8 cellular contexts compared by ENCODE assay signal in genomic region chr2:237860273-237860935, GRCh38. TPM values are rescaled to one million over a fixed set of nuclear protein-coding genes. Genes with fewer than 3 reads are reported as not detected.
DNase-seq lines count a peak whose midpoint lies in the region; ATAC-seq and TF ChIP-seq lines count a peak whose summit lies in the region.

No MANE protein-coding gene starts in this region.

- peaks cover 20% of the 10 kb centered on the region for H3K4me1 Mint-ChIP-seq in activated CD8-positive, alpha-beta T cell treated with anti-CD3 and anti-CD28 coated beads, Interleukin-2, amount 10 ng/mL, durations not matched to agents 7 days and 5 days (ENCODE audit: low read depth)

- H3K9ac ChIP-seq in iPS-18a (ENCODE audit: low read length) (no peak overlapping the region), smooth muscle cell (ENCODE audit: low read depth) (no peak overlapping the region)

- H3K4me1 ChIP-seq in iPS-18a (ENCODE audit: control insufficient read depth, low read depth, low read length) (peaks cover 8% of the 10 kb centered on the region), smooth muscle cell (ENCODE audit: low read depth) (peaks cover 10% of the 10 kb centered on the region)

- peak overlapping the region; percentile 0 for H2AFZ ChIP-seq in smooth muscle cell (ENCODE audit: low read depth)

- CTCF ChIA-PET in activated CD8-positive, alpha-beta T cell treated with anti-CD3 and anti-CD28 coated beads, Interleukin-2, amount 10 ng/mL, durations not matched to agents 7 days and 5 days (lab: Charles Lee), result interaction anchor here (0.9 to 2.6 kb wide), 4 partner anchors 63 to 249 kb away, joined by 3 to 10 read pairs (median 3); no protein-coding TSS in a partner anchor

- H3K4me3 ChIP-seq in iPS-18a (ENCODE audit: low read length), result peak overlapping the region; percentile 47
- H3K4me3 ChIP-seq in smooth muscle cell, result peak overlapping the region; percentile 63

- H3K4me3 Mint-ChIP-seq in activated CD8-positive, alpha-beta T cell treated with anti-CD3 and anti-CD28 coated beads, Interleukin-2, amount 10 ng/mL, durations not matched to agents 7 days and 5 days, result peak overlapping the region; percentile 71

- ATAC-seq in activated CD8-positive, alpha-beta T cell treated with anti-CD3 and anti-CD28 coated beads, Interleukin-2, amount 10 ng/mL, durations not matched to agents 7 days and 5 days, result no peak
- ATAC-seq in HG02759 (IDR thresholded peaks at IDR 0.05; ENCODE audit: unreplicated experiment) (no peak), GM19395 (IDR thresholded peaks at IDR 0.05; ENCODE audit: unreplicated experiment) (no peak), GM21367 (IDR thresholded peaks at IDR 0.05; ENCODE audit: unreplicated experiment) (no peak)

- H4K20me1 ChIP-seq in smooth muscle cell (ENCODE audit: low read depth), result no peaks in the 10 kb centered on the region

- H3F3A ChIP-seq in smooth muscle cell (ENCODE audit: low read depth), result peaks cover 14% of the 10 kb centered on the region

- H3K79me2 ChIP-seq in smooth muscle cell (ENCODE audit: low read depth), result no peaks in the 10 kb centered on the region

- DNase-seq in NCI-H748 (lab: John Stamatoyannopoulos, UW; ENCODE audit: unreplicated experiment), result peak; percentile 24
- DNase-seq in NCI-H748 treated with DMSO at 0.1 percent for 48 hours (lab: John Stamatoyannopoulos, UW), result no peak
- DNase-seq in activated CD8-positive, alpha-beta T cell treated with anti-CD3 and anti-CD28 coated beads, Interleukin-2, amount 10 ng/mL, durations not matched to agents 7 days and 5 days, result no peak
- no peak for DNase-seq in smooth muscle cell (lab: John Stamatoyannopoulos, UW; ENCODE audit: unreplicated experiment)

- TF ChIP-seq CTCF in smooth muscle cell (IDR thresholded peaks at IDR 0.05; ENCODE audit: borderline replicate concordance, insufficient read depth, poor library complexity, severe bottlenecking), result no peak

- POLR2A ChIA-PET in activated CD8-positive, alpha-beta T cell treated with anti-CD3 and anti-CD28 coated beads, Interleukin-2, amount 10 ng/mL, durations not matched to agents 7 days and 5 days (lab: Charles Lee), result interaction anchor here (1.9 kb wide), 1 partner anchor 38 kb away, joined by 5 read pairs; no protein-coding TSS in a partner anchor

- no peaks in the 10 kb centered on the region for H3K36me3 ChIP-seq in iPS-18a (ENCODE audit: control insufficient read depth, low read depth, low read length)
- no peaks in the 10 kb centered on the region for H3K36me3 ChIP-seq in smooth muscle cell (ENCODE audit: low read depth)

- H3K27ac ChIP-seq in iPS-18a (ENCODE audit: low read length) (no peak overlapping the region), smooth muscle cell (ENCODE audit: low read depth) (peak overlapping the region; percentile 13)

- H3K36me3 Mint-ChIP-seq in activated CD8-positive, alpha-beta T cell treated with anti-CD3 and anti-CD28 coated beads, Interleukin-2, amount 10 ng/mL, durations not matched to agents 7 days and 5 days (ENCODE audit: low read depth), result no peaks in the 10 kb centered on the region

- WGBS in smooth muscle cell (ENCODE audit: low lambda C conversion rate), result 62% methylated on average over 22 of the region's 22 CpGs

- peak overlapping the region; percentile 83 for H3K4me2 ChIP-seq in smooth muscle cell

- H3K27ac Mint-ChIP-seq in activated CD8-positive, alpha-beta T cell treated with anti-CD3 and anti-CD28 coated beads, Interleukin-2, amount 10 ng/mL, durations not matched to agents 7 days and 5 days, result no peak overlapping the region

- no peaks in the 10 kb centered on the region for H3K9me3 ChIP-seq in iPS-18a (ENCODE audit: control insufficient read depth, low read depth, low read length)
- no peaks in the 10 kb centered on the region for H3K9me3 ChIP-seq in smooth muscle cell (replicated peaks; ENCODE audit: low read depth)

- peaks cover 49% of the 10 kb centered on the region for H3K27me3 Mint-ChIP-seq in activated CD8-positive, alpha-beta T cell treated with anti-CD3 and anti-CD28 coated beads, Interleukin-2, amount 10 ng/mL, durations not matched to agents 7 days and 5 days (ENCODE audit: low read depth)

- H3K27me3 ChIP-seq in iPS-18a (ENCODE audit: control insufficient read depth, insufficient read depth, low read length) (peaks cover 45% of the 10 kb centered on the region), smooth muscle cell (ENCODE audit: low read depth) (peaks cover 7% of the 10 kb centered on the region)

- H3K9me3 Mint-ChIP-seq in activated CD8-positive, alpha-beta T cell treated with anti-CD3 and anti-CD28 coated beads, Interleukin-2, amount 10 ng/mL, durations not matched to agents 7 days and 5 days (ENCODE audit: insufficient read depth), result no peaks in the 10 kb centered on the region

RNA-seq across cellular contexts. Expression of gene RAMP1, which starts 1.0 kb away (rescaled TPM):
- total RNA-seq in activated CD8-positive, alpha-beta T cell treated with anti-CD3 and anti-CD28 coated beads, Interleukin-2, amount 10 ng/mL, durations not matched to agents 7 days and 5 days, result 1 to 10 TPM; 5.8 to 5.9 TPM
- total RNA-seq in smooth muscle cell, result 11.1 and 24.0 TPM in 2 replicates
- 70.8 and 72.0 TPM in 2 replicates for polyA plus RNA-seq in smooth muscle cell
